8 cellular contexts compared by ENCODE assay signal in the genomic region with DNA sequence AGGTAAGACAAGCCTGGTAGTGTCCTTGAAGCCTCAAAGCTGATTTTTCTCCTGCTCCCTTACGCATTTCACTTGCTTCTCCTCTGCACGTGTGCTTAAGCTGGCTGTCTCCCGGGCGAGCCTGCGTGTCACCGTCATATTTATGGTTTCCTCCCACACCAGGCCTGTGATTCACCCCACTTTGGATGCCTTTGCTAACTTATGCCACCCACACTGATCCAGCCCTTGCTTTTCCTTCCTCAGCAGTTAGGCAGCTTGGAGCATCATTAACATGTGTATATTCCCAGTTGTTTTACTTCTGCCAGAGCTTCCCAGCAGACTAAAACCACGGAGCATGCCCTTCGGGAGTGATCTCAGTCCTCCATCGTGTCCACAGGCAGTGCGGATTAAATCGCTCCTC. TPM values are rescaled to one million over a fixed set of nuclear protein-coding genes. Genes with fewer than 3 reads are reported as not detected.
DNase-seq lines count a peak whose midpoint lies in the region; ATAC-seq and TF ChIP-seq lines count a peak whose summit lies in the region.

No MANE protein-coding gene starts in this region.

- CTCF ChIA-PET in AG04450 (lab: Charles Lee): interaction anchor here (0.6 to 4.3 kb wide), 8 partner anchors 13 to 193 kb away, joined by 3 to 26 read pairs (median 5); no protein-coding TSS in a partner anchor

- H3K4me3 ChIP-seq in AG04450 (ENCODE audit: low read depth, low read length): peak overlapping the region; percentile 73
- no peak overlapping the region for H3K4me3 ChIP-seq in NB4 (ENCODE audit: low read depth, low read length)
- peak overlapping the region in 1 of 2 donors; percentile 94 for H3K4me3 ChIP-seq in gastroesophageal sphincter
- peak overlapping the region in 2 of 4 donors; percentile 79 to 85 for H3K4me3 ChIP-seq in sigmoid colon

- H3K4me1 ChIP-seq in gastroesophageal sphincter (peaks cover 0 to 59% (median 24%) of the 10 kb centered on the region in 3 donors), sigmoid colon (peaks cover 0 to 39% (median 29%) of the 10 kb centered on the region in 4 donors)

- TF ChIP-seq POLR2A in NB4 (IDR thresholded peaks at IDR 0.05; ENCODE audit: extremely low read depth, insufficient read length) (no peak), gastroesophageal sphincter (IDR thresholded peaks at IDR 0.05) (no peak), sigmoid colon (IDR thresholded peaks at IDR 0.05) (no peak)

- no peaks in the 10 kb centered on the region for H3K27me3 ChIP-seq in AG04450 (ENCODE audit: control insufficient read depth, insufficient read depth, low read length)
- no peaks in the 10 kb centered on the region for H3K27me3 ChIP-seq in gastroesophageal sphincter
- no peaks in the 10 kb centered on the region for H3K27me3 ChIP-seq in sigmoid colon

- TF ChIP-seq EP300 in gastroesophageal sphincter (IDR thresholded peaks at IDR 0.05) (no peak), sigmoid colon (IDR thresholded peaks at IDR 0.05) (peak in 2 of 4 donors; percentile 27 to 35)

- ATAC-seq in gastroesophageal sphincter: peak; percentile 37
- ATAC-seq in GM19035 (IDR thresholded peaks at IDR 0.05; ENCODE audit: unreplicated experiment): no peak
- no peak for ATAC-seq in HG03039 (IDR thresholded peaks at IDR 0.05; ENCODE audit: unreplicated experiment)

- H3K36me3 ChIP-seq in gastroesophageal sphincter: peaks cover 0 to 9% of the 10 kb centered on the region in 2 donors
- no peaks in the 10 kb centered on the region for H3K36me3 ChIP-seq in sigmoid colon

- peak overlapping the region; percentile 67 for H3K27ac ChIP-seq in AG04450 (ENCODE audit: low read depth, low read length)
- peak overlapping the region in 3 of 4 donors; percentile 87 to 89 (median 89) for H3K27ac ChIP-seq in gastroesophageal sphincter
- H3K27ac ChIP-seq in sigmoid colon: peak overlapping the region; percentile 83 to 85 (median 84)

- POLR2A ChIA-PET in AG04450 (lab: Yijun Ruan, JAX): interaction anchor here (0.7 to 4.3 kb wide), 7 partner anchors 21 to 234 kb away, joined by 3 to 25 read pairs (median 3); no protein-coding TSS in a partner anchor

- intact Hi-C loops in sigmoid colon (cut with DNase I): loop anchor here (2.0 to 10.0 kb wide), 3 partner anchors 91 to 192 kb away; no protein-coding TSS in a partner anchor

- H3K9me3 ChIP-seq in AG04450 (ENCODE audit: control insufficient read depth, insufficient read depth, low read length) (peaks cover 7% of the 10 kb centered on the region), gastroesophageal sphincter (no peaks in the 10 kb centered on the region), sigmoid colon (no peaks in the 10 kb centered on the region)

- TF ChIP-seq CTCF in AG04450 (IDR thresholded peaks at IDR 0.05; ENCODE audit: low read depth, low read length) (no peak), NB4 (IDR thresholded peaks at IDR 0.05; ENCODE audit: low read depth, low read length) (no peak), gastroesophageal sphincter (IDR thresholded peaks at IDR 0.05) (no peak), sigmoid colon (IDR thresholded peaks at IDR 0.05) (no peak)

- DNase-seq in AG04450 (ENCODE audit: low read depth, low spot score) (peak; percentile 90), NB4 (ENCODE audit: low read depth) (peak; percentile 80), sigmoid colon (peak; percentile 91), NCI-H446 (lab: John Stamatoyannopoulos, UW) (no peak)
- peak; percentile 80 for DNase-seq in activated effector memory CD4-positive, alpha-beta T cell treated with anti-CD3 and anti-CD28 coated beads, Interleukin-2, amount 50 U/mL, for 16 hours

- WGBS in gastroesophageal sphincter (ENCODE audit: low coverage in 1 of 2), 2 donors: 8 to 20% methylated on average over 1 to 8 of the region's 11 CpGs
- 41 to 50% methylated on average over 11 of the region's 11 CpGs for WGBS in sigmoid colon, 2 donors

RNA-seq across cellular contexts. Expression of a gene that starts 2.2 kb away (rescaled TPM):
- 22.3 and 26.8 TPM in 2 replicates for polyA plus RNA-seq in AG04450 (2011; rRNA removed)
- polyA minus RNA-seq in AG04450 (2011; rRNA and poly(A)+ RNA removed): 13.1 and 16.2 TPM in 2 replicates
- 10 to 100 TPM; 15.2 to 55.9 (median 22.7) TPM for total RNA-seq in gastroesophageal sphincter
- 10 to 100 TPM; 16.1 to 24.2 (median 17.9) TPM for total RNA-seq in sigmoid colon
- 1 to 10 TPM; 2.8 to 9.7 (median 8.4) TPM for polyA plus RNA-seq in sigmoid colon

Comparison
In these comparisons a context has a peak if more than half of its experiments do, and no peak if none do; other contexts are left out.
1. DNase-seq: peak in AG04450 (single experiment), NB4 (single experiment), activated effector memory CD4-positive, alpha-beta T cell treated with anti-CD3 and anti-CD28 coated beads, Interleukin-2, amount 50 U/mL, for 16 hours (single experiment) and sigmoid colon (single experiment); none in NCI-H446 (0 of 2).
2. Peak in every context shown above with its lines, with median percentiles within 50 percentile points of each other: H3K27ac ChIP-seq.